In the genomic region with DNA sequence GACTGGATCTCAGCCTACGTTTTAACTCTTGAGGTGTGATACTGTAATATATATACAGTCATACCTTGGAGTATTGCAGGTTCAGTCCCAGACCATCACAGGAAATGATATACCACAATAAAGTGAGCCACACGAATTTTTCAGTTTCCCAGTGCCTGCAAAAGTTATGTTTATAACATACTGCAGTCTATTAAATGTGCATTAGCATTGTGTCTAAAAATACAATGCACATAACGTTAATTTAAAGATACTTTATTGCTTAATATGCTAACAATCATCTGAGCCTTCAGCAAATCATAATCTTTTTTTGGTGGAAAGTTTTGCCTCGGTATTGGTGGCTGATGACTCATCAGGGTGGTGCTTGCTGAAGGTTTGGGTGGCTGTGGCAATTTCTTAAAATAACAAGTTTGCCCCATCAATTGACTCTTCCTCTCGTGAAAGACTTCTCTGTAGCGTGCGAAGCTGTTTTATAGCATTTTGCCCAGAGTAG, we compare ENCODE assay signal across 1 cellular context.
TF ChIP-seq lines count a peak whose summit lies in the region.

No MANE protein-coding gene starts in this region.

TF ChIP-seq in K562, 482 proteins besides CTCF, POLR2A, EP300 and RAD21:
- TF ChIP-seq JUND (IDR thresholded peaks at IDR 0.05; ENCODE audit: borderline replicate concordance, low read depth, low read length) (peak; percentile 32; the same call in 1 of the 2 replicates), JUND (tag; IDR thresholded peaks at IDR 0.05; ENCODE audit: borderline replicate concordance, low read depth, low read length) (no peak), RCOR1 (IDR thresholded peaks at IDR 0.05; ENCODE audit: borderline replicate concordance in 1 of 2, low read depth in 2 of 2, low read length in 2 of 2) (no peak)
- TF ChIP-seq, protein P1, sequence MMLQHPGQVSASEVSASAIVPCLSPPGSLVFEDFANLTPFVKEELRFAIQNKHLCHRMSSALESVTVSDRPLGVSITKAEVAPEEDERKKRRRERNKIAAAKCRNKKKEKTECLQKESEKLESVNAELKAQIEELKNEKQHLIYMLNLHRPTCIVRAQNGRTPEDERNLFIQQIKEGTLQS (IDR thresholded peaks at IDR 0.05) = peak; percentile 49
- TF ChIP-seq, protein P1 (CRISPR knock-in tag; conservative IDR thresholded peaks at IDR 0.05) = no peak
TF ChIP-seq in K562: peak in this region for 2.
